ENCODE assay signal across 1 cellular context in genomic region chr2:162092008-162092390, GRCh38.
TF ChIP-seq lines count a peak whose summit lies in the region.

No MANE protein-coding gene starts in this region.

TF ChIP-seq in HCT116, 20 proteins besides CTCF, POLR2A, EP300 and RAD21 (continued from another document):
- TF ChIP-seq YY1 (IDR thresholded peaks at IDR 0.05; ENCODE audit: extremely low read depth, insufficient replicate concordance, low read depth, low read length) = no peak
